2 cellular contexts compared by ENCODE assay signal in the genomic region with DNA sequence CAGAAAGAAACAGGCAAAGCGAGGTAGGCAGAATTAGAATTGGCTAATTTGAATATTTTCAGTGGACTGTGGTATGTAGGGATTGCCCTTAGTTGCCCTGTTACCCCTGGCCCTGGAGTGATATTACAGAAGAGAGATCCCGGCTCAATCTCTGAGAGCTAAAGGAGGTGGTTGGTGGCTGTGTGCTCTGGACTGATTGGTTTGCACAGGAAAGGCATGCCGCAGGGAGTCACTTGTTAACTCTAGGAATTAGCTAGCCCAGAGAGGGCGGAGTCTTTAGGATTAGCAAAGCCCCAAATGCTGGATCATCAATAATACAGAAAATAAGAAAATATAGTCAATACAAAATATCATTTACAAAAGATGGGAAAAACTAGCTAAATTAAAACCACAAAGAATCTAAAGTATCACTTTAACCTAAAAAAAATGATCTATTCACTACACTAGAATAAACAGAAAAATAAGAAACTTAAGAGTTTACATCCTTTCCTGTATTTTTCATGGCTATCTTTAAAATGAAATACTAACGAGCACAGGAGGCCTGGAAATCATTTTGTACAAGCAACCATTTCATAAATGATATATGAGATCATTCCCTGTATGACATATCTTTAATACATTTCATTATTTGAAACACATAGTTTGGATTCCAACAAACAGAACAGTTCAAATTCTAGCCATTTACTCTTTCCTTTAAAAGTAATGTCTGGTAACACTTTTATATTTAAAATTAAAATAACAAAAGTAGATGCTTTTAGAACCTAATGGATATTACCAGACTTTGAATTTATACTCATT.
TF ChIP-seq lines count a peak whose summit lies in the region.

No MANE protein-coding gene starts in this region.

TF ChIP-seq in HepG2, 621 proteins besides CTCF, POLR2A, EP300 and RAD21:
- TF ChIP-seq ZIK1 (CRISPR knock-in tag; IDR thresholded peaks at IDR 0.05; ENCODE audit: borderline replicate concordance, low read depth) (no peak), ZNF7 (CRISPR knock-in tag; IDR thresholded peaks at IDR 0.05) (no peak)
- TF ChIP-seq, protein P1, sequence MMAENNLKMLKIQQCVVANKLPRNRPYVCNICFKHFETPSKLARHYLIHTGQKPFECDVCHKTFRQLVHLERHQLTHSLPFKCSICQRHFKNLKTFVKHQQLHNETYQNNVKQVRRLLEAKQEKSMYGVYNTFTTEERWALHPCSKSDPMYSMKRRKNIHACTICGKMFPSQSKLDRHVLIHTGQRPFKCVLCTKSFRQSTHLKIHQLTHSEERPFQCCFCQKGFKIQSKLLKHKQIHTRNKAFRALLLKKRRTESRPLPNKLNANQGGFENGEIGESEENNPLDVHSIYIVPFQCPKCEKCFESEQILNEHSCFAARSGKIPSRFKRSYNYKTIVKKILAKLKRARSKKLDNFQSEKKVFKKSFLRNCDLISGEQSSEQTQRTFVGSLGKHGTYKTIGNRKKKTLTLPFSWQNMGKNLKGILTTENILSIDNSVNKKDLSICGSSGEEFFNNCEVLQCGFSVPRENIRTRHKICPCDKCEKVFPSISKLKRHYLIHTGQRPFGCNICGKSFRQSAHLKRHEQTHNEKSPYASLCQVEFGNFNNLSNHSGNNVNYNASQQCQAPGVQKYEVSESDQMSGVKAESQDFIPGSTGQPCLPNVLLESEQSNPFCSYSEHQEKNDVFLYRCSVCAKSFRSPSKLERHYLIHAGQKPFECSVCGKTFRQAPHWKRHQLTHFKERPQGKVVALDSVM (CRISPR knock-in tag; IDR thresholded peaks at IDR 0.05): no peak

TF ChIP-seq in K562, 482 proteins besides CTCF, POLR2A, EP300 and RAD21:
- TF ChIP-seq ELK3 (CRISPR knock-in tag; IDR thresholded peaks at IDR 0.05) (no peak), ZNF318 (IDR thresholded peaks at IDR 0.05; ENCODE audit: borderline replicate concordance in 1 of 2, low read depth in 1 of 2) (no peak), CBFA2T3 (IDR thresholded peaks at IDR 0.05) (0 out of 2 replicates have a peak, but pooled peaks have one; percentile 18), PTTG1 (tag; IDR thresholded peaks at IDR 0.05; ENCODE audit: low read depth) (no peak), MEF2A (IDR thresholded peaks at IDR 0.05; ENCODE audit: control insufficient read depth, low read depth, low read length) (no peak), MITF (IDR thresholded peaks at IDR 0.05) (no peak), NFYB (IDR thresholded peaks at IDR 0.05; ENCODE audit: extremely low read depth, insufficient read length) (peak; percentile 17), ZNF316 (IDR thresholded peaks at IDR 0.05) (peak; percentile 79), ZKSCAN8 (CRISPR knock-in tag; IDR thresholded peaks at IDR 0.05) (no peak), ZFP30 (CRISPR knock-in tag; IDR thresholded peaks at IDR 0.05; ENCODE audit: borderline replicate concordance) (no peak), C11orf30 (IDR thresholded peaks at IDR 0.05; ENCODE audit: low read depth) (peak; percentile 53; the same call in 1 of the 2 replicates), ZBED1 (IDR thresholded peaks at IDR 0.05) (no peak), ILF3 (IDR thresholded peaks at IDR 0.05; ENCODE audit: borderline replicate concordance) (no peak), MAFG (tag; conservative IDR thresholded peaks at IDR 0.05) (0 out of 2 replicates have a peak, but pooled peaks have one; percentile 19), HMGXB4 (CRISPR knock-in tag; IDR thresholded peaks at IDR 0.05) (no peak), ELF4 (CRISPR knock-in tag; IDR thresholded peaks at IDR 0.05) (no peak), MIER1 (IDR thresholded peaks at IDR 0.05; ENCODE audit: low read depth) (no peak)
- TF ChIP-seq, protein P2, sequence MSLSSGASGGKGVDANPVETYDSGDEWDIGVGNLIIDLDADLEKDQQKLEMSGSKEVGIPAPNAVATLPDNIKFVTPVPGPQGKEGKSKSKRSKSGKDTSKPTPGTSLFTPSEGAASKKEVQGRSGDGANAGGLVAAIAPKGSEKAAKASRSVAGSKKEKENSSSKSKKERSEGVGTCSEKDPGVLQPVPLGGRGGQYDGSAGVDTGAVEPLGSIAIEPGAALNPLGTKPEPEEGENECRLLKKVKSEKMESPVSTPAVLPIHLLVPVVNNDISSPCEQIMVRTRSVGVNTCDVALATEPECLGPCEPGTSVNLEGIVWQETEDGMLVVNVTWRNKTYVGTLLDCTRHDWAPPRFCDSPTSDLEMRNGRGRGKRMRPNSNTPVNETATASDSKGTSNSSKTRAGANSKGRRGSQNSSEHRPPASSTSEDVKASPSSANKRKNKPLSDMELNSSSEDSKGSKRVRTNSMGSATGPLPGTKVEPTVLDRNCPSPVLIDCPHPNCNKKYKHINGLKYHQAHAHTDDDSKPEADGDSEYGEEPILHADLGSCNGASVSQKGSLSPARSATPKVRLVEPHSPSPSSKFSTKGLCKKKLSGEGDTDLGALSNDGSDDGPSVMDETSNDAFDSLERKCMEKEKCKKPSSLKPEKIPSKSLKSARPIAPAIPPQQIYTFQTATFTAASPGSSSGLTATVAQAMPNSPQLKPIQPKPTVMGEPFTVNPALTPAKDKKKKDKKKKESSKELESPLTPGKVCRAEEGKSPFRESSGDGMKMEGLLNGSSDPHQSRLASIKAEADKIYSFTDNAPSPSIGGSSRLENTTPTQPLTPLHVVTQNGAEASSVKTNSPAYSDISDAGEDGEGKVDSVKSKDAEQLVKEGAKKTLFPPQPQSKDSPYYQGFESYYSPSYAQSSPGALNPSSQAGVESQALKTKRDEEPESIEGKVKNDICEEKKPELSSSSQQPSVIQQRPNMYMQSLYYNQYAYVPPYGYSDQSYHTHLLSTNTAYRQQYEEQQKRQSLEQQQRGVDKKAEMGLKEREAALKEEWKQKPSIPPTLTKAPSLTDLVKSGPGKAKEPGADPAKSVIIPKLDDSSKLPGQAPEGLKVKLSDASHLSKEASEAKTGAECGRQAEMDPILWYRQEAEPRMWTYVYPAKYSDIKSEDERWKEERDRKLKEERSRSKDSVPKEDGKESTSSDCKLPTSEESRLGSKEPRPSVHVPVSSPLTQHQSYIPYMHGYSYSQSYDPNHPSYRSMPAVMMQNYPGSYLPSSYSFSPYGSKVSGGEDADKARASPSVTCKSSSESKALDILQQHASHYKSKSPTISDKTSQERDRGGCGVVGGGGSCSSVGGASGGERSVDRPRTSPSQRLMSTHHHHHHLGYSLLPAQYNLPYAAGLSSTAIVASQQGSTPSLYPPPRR (CRISPR knock-in tag; IDR thresholded peaks at IDR 0.05; ENCODE audit: borderline replicate concordance): no peak
- TF ChIP-seq, protein P3, sequence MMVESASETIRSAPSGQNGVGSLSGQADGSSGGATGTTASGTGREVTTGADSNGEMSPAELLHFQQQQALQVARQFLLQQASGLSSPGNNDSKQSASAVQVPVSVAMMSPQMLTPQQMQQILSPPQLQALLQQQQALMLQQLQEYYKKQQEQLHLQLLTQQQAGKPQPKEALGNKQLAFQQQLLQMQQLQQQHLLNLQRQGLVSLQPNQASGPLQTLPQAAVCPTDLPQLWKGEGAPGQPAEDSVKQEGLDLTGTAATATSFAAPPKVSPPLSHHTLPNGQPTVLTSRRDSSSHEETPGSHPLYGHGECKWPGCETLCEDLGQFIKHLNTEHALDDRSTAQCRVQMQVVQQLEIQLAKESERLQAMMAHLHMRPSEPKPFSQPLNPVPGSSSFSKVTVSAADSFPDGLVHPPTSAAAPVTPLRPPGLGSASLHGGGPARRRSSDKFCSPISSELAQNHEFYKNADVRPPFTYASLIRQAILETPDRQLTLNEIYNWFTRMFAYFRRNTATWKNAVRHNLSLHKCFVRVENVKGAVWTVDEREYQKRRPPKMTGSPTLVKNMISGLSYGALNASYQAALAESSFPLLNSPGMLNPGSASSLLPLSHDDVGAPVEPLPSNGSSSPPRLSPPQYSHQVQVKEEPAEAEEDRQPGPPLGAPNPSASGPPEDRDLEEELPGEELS (CRISPR knock-in tag; IDR thresholded peaks at IDR 0.05; ENCODE audit: borderline replicate concordance): no peak
- TF ChIP-seq, protein P4, sequence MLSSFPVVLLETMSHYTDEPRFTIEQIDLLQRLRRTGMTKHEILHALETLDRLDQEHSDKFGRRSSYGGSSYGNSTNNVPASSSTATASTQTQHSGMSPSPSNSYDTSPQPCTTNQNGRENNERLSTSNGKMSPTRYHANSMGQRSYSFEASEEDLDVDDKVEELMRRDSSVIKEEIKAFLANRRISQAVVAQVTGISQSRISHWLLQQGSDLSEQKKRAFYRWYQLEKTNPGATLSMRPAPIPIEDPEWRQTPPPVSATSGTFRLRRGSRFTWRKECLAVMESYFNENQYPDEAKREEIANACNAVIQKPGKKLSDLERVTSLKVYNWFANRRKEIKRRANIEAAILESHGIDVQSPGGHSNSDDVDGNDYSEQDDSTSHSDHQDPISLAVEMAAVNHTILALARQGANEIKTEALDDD (IDR thresholded peaks at IDR 0.05): peak; percentile 26; the same call in 1 of the 2 replicates
